ENCODE assay signal across 16 cellular contexts in the genomic region with DNA sequence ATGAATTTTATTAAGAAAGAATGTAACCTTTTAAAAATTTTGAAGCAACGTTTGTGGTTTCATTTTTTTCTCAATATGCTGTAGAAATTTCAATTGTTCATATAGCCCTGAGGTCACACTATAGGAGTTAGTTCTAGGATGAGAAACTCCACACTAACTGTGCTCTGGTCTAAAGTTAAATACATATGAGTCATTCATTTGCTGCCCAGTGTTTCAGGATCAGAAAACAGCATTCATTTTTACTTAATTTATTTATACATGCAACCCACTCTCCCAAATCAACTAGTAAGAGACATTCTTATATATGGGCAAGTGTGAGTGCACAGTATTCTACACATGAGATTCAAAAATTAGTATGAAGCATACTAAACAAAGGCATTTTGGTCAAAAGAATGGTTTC.
DNase-seq lines count a peak whose midpoint lies in the region; ATAC-seq, FAIRE-seq and TF ChIP-seq lines count a peak whose summit lies in the region.
"Had no signal": no experiment of that assay in that cellular context is flagged by ENCODE, and none has a peak within 500 bp of the region (broad histone marks: within the 10 kb centered on the region; RNA-seq: fewer than 3 reads in every experiment).

No MANE protein-coding gene starts in this region.

- peaks cover 9% of the 10 kb centered on the region for H3K36me3 Mint-ChIP-seq in neural progenitor cell

- H3K4me3 Mint-ChIP-seq in neural progenitor cell: no peak overlapping the region
- H3K4me3 Mint-ChIP-seq: brain; CD4-positive, alpha-beta T cell; naive B cell; stimulated activated naive B cell treated with anti-CD40 and anti-IgM and Interleukin-4, amounts not matched to agents 10 μg/mL and 1 μg/mL and 100 μg/mL, for 72 hours had no signal

- no peaks in the 10 kb centered on the region for H3K79me2 ChIP-seq in neural progenitor cell (ENCODE audit: low read depth)

- peaks cover 10% of the 10 kb centered on the region for H3K4me1 ChIP-seq in neural progenitor cell
- H3K4me1 ChIP-seq in pancreas: no peaks in the 10 kb centered on the region

- H4K20me1 ChIP-seq in neural progenitor cell (ENCODE audit: low read depth): no peaks in the 10 kb centered on the region

- peaks cover 19% of the 10 kb centered on the region for H3K4me1 Mint-ChIP-seq in neural progenitor cell

- 27 to 33% methylated on average over 1 of the region's 1 CpG for WGBS in pancreas, 2 donors

- H3K9me3 Mint-ChIP-seq in neural progenitor cell: peaks cover 8% of the 10 kb centered on the region
- H3K9me3 Mint-ChIP-seq: CD4-positive, alpha-beta T cell; naive B cell had no signal

- H3K27me3 ChIP-seq in neural progenitor cell (no peaks in the 10 kb centered on the region), pancreas (no peaks in the 10 kb centered on the region)
- H3K27me3 ChIP-seq: right lobe of liver had no signal

- no peak for TF ChIP-seq CTCF in neural progenitor cell (IDR thresholded peaks at IDR 0.05)
- no peak for TF ChIP-seq CTCF in pancreas (IDR thresholded peaks at IDR 0.05)

- ATAC-seq in GM18868 (IDR thresholded peaks at IDR 0.05; ENCODE audit: unreplicated experiment) (peak; percentile 98), HG02798 (IDR thresholded peaks at IDR 0.05; ENCODE audit: poor library complexity, unreplicated experiment) (peak; percentile 40), pancreas (no peak), HG03342 (IDR thresholded peaks at IDR 0.05; ENCODE audit: unreplicated experiment) (no peak), HG02970 (IDR thresholded peaks at IDR 0.05; ENCODE audit: low FRiP score, unreplicated experiment) (no peak)
- ATAC-seq: right lobe of liver; stimulated activated naive B cell treated with anti-CD40 and anti-IgM and Interleukin-4, amounts not matched to agents 10 μg/mL and 1 μg/mL and 100 μg/mL, for 72 hours had no signal

- DNase-seq in SK-MEL-5 (ENCODE audit: low read depth, low spot score) (peak; percentile 15), iris pigment epithelial cell (ENCODE audit: low read depth) (peak; percentile 61), neural progenitor cell (ENCODE audit: low spot score) (no peak), pancreas (no peak)
- DNase-seq: CD4-positive, alpha-beta T cell; H7; naive B cell; NCI-H1048; NCI-H345; right lobe of liver; stimulated activated naive B cell treated with anti-CD40 and anti-IgM and Interleukin-4, amounts not matched to agents 10 μg/mL and 1 μg/mL and 100 μg/mL, for 72 hours had no signal

- no peak overlapping the region for H2AFZ ChIP-seq in neural progenitor cell (replicated peaks)

- no peak overlapping the region for H3K9ac ChIP-seq in neural progenitor cell

- H3K36me3 ChIP-seq in neural progenitor cell (no peaks in the 10 kb centered on the region), pancreas (no peaks in the 10 kb centered on the region)
- H3K36me3 ChIP-seq: right lobe of liver had no signal

- FAIRE-seq in pancreas (lab: Jason Lieb, UNC): no peak

- no peak overlapping the region for H3K27ac ChIP-seq in neural progenitor cell
- no peak overlapping the region for H3K27ac ChIP-seq in pancreas
- H3K27ac ChIP-seq: right lobe of liver had no signal

- in situ Hi-C loops in SK-MEL-5 (cut with HindIII; ENCODE audit: low pct_unique_long_range_greater_than_20kb, low sequenced_read_pairs): no loop called here

- no peaks in the 10 kb centered on the region for H3K27me3 Mint-ChIP-seq in neural progenitor cell (ENCODE audit: insufficient read depth, low read depth)
- H3K27me3 Mint-ChIP-seq: brain; CD4-positive, alpha-beta T cell; naive B cell; stimulated activated naive B cell treated with anti-CD40 and anti-IgM and Interleukin-4, amounts not matched to agents 10 μg/mL and 1 μg/mL and 100 μg/mL, for 72 hours had no signal

- peaks cover 8% of the 10 kb centered on the region for H3F3A ChIP-seq in neural progenitor cell (ENCODE audit: low read depth)

- no peaks in the 10 kb centered on the region for H3K9me3 ChIP-seq in neural progenitor cell (ENCODE audit: low read depth)
- no peaks in the 10 kb centered on the region for H3K9me3 ChIP-seq in pancreas
- H3K9me3 ChIP-seq: right lobe of liver had no signal

- intact Hi-C loops in pancreas (cut with DNase I): no loop called here

- H3K4me3 ChIP-seq in neural progenitor cell: no peak overlapping the region
- H3K4me3 ChIP-seq in pancreas: no peak overlapping the region
- H3K4me3 ChIP-seq: right lobe of liver had no signal

- no peak overlapping the region for H3K27ac Mint-ChIP-seq in neural progenitor cell
- H3K27ac Mint-ChIP-seq: brain, naive B cell had no signal

- H3K4me2 ChIP-seq in neural progenitor cell: no peak overlapping the region

Comparison
In these comparisons a context has a peak if more than half of its experiments do, and no peak if none do; other contexts are left out.
1. ATAC-seq: peak in GM18868 (single experiment) and HG02798 (single experiment); none in pancreas (0 of 4), HG03342 (single experiment) and HG02970 (single experiment).
2. DNase-seq: peak in SK-MEL-5 (single experiment) and iris pigment epithelial cell (single experiment); none in neural progenitor cell (single experiment) and pancreas (0 of 6).